ENCODE assay signal across 35 cellular contexts in genomic region chr13:36072536-36072935, GRCh38. TPM values are rescaled to one million over a fixed set of nuclear protein-coding genes. Genes with fewer than 3 reads are reported as not detected.
"Had no signal": no experiment of that assay in that cellular context is flagged by ENCODE, and none has a peak within 500 bp of the region (broad histone marks: within the 10 kb centered on the region; RNA-seq: fewer than 3 reads in every experiment).

No MANE protein-coding gene starts in this region.

- H3K36me3 ChIP-seq: ascending aorta, brain microvascular endothelial cell, cardiac muscle cell had no signal

- H3K4me3 Mint-ChIP-seq: activated B cell treated with CpG ODN at 0.5 μM for 24 hours; activated CD4-positive, alpha-beta memory T cell treated with anti-CD3 and anti-CD28 coated beads for 36 hours; activated CD4-positive, alpha-beta T cell treated with anti-CD3 and anti-CD28 coated beads, Interleukin-2, amount 10 ng/mL, durations not matched to agents 24 days and 14 days; activated CD8-positive, alpha-beta T cell treated with anti-CD3 and anti-CD28 coated beads for 36 hours; activated naive CD4-positive, alpha-beta T cell treated with anti-CD3 and anti-CD28 coated beads, Interleukin-2, amount 10 ng/mL, durations not matched to agents 7 days and 5 days; activated naive CD4-positive, alpha-beta T cell treated with anti-CD3 and anti-CD28 coated beads, Interleukin-2, amount 50 U/mL, for 24 hours; activated naive CD8-positive, alpha-beta T cell; activated naive CD8-positive, alpha-beta T cell treated with anti-CD3 and anti-CD28 coated beads, Interleukin-2, amount 10 ng/mL, durations not matched to agents 7 days and 5 days; activated naive CD8-positive, alpha-beta T cell treated with anti-CD3 and anti-CD28 coated beads, Interleukin-2, amount 50 U/mL, for 24 hours; activated T-cell treated with anti-CD3 and anti-CD28 coated beads, Interleukin-2, amount 50 U/mL, for 24 hours; central memory CD8-positive, alpha-beta T cell; T-helper 1 cell treated with Interleukin-12 subunit alpha and Interleukin-12 subunit beta and Interleukin-4 antibody, amounts not matched to agents 30 μg/mL and 1 μg/mL, for 36 hours; T-helper 2 cell treated with Interferon-gamma antibody and Interleukin-4, amounts not matched to agents 5 μg/mL and 100 μg/mL, for 36 hours had no signal

- H3K27me3 Mint-ChIP-seq: activated B cell treated with CpG ODN at 0.5 μM for 24 hours; activated CD4-positive, alpha-beta memory T cell treated with anti-CD3 and anti-CD28 coated beads for 36 hours; activated CD4-positive, alpha-beta T cell treated with anti-CD3 and anti-CD28 coated beads, Interleukin-2, amount 10 ng/mL, durations not matched to agents 24 days and 14 days; activated CD8-positive, alpha-beta T cell treated with anti-CD3 and anti-CD28 coated beads for 36 hours; activated naive CD4-positive, alpha-beta T cell treated with anti-CD3 and anti-CD28 coated beads, Interleukin-2, amount 10 ng/mL, durations not matched to agents 7 days and 5 days; activated naive CD4-positive, alpha-beta T cell treated with anti-CD3 and anti-CD28 coated beads, Interleukin-2, amount 50 U/mL, for 24 hours; activated naive CD8-positive, alpha-beta T cell; activated naive CD8-positive, alpha-beta T cell treated with anti-CD3 and anti-CD28 coated beads, Interleukin-2, amount 50 U/mL, for 24 hours; activated T-cell treated with anti-CD3 and anti-CD28 coated beads, Interleukin-2, amount 50 U/mL, for 24 hours; central memory CD8-positive, alpha-beta T cell had no signal

- DNase-seq: activated B cell treated with CpG ODN at 0.5 μM for 24 hours; activated CD4-positive, alpha-beta memory T cell treated with anti-CD3 and anti-CD28 coated beads for 36 hours; activated CD4-positive, alpha-beta T cell treated with anti-CD3 and anti-CD28 coated beads for 4 hours; activated CD4-positive, alpha-beta T cell treated with anti-CD3 and anti-CD28 coated beads, Interleukin-2, amount 10 ng/mL, durations not matched to agents 24 days and 14 days; activated CD4-positive, alpha-beta T cell treated with anti-CD3 and anti-CD28 coated beads, Interleukin-2, amount 50 U/mL, for 1 hour; activated CD4-positive, alpha-beta T cell treated with anti-CD3 and anti-CD28 coated beads, Interleukin-2, amount 50 U/mL, for 4 hours; activated CD4-positive, CD25-positive, alpha-beta regulatory T cell treated with anti-CD3 and anti-CD28 coated beads, Interleukin-2, amount 50 U/mL, for 72 hours; activated CD8-positive, alpha-beta memory T cell treated with anti-CD3 and anti-CD28 coated beads, Interleukin-2, amount 50 U/mL, for 48 hours; activated CD8-positive, alpha-beta T cell treated with anti-CD3 and anti-CD28 coated beads for 36 hours; activated effector memory CD4-positive, alpha-beta T cell treated with Interleukin-2 at 50 U/mL for 16 hours; activated gamma-delta T cell; activated naive CD4-positive, alpha-beta T cell treated with anti-CD3 and anti-CD28 coated beads, Interleukin-2, amount 10 ng/mL, durations not matched to agents 7 days and 5 days; activated naive CD4-positive, alpha-beta T cell treated with Interleukin-2 at 50 U/mL for 16 hours; activated naive CD8-positive, alpha-beta T cell treated with anti-CD3 and anti-CD28 coated beads, Interleukin-2, amount 10 ng/mL, durations not matched to agents 7 days and 5 days; activated naive CD8-positive, alpha-beta T cell treated with anti-CD3 and anti-CD28 coated beads, Interleukin-2, amount 50 U/mL, for 24 hours; activated T-cell treated with anti-CD3 and anti-CD28 coated beads, Interleukin-2, amount 50 U/mL, for 24 hours; activated T-cell treated with anti-CD3 and anti-CD28 coated beads, Interleukin-2, amount 50 U/mL, for 48 hours; amygdala; anterior cingulate cortex; brain microvascular endothelial cell; caudate nucleus; cerebellar nuclear complex; T-helper 1 cell; T-helper 2 cell; T-helper 9 cell had no signal

- ATAC-seq: activated CD8-positive, alpha-beta T cell treated with anti-CD3 and anti-CD28 coated beads for 36 hours; activated naive CD8-positive, alpha-beta T cell treated with anti-CD3 and anti-CD28 coated beads, Interleukin-2, amount 50 U/mL, for 24 hours had no signal

- H3K27ac ChIP-seq: ascending aorta, brain microvascular endothelial cell, cardiac muscle cell, VCaP had no signal

- H3K9me3 Mint-ChIP-seq: activated B cell treated with CpG ODN at 0.5 μM for 24 hours; activated CD4-positive, alpha-beta memory T cell treated with anti-CD3 and anti-CD28 coated beads for 36 hours; activated CD8-positive, alpha-beta T cell treated with anti-CD3 and anti-CD28 coated beads for 36 hours; activated naive CD4-positive, alpha-beta T cell treated with anti-CD3 and anti-CD28 coated beads, Interleukin-2, amount 50 U/mL, for 24 hours; activated naive CD8-positive, alpha-beta T cell treated with anti-CD3 and anti-CD28 coated beads, Interleukin-2, amount 10 ng/mL, durations not matched to agents 7 days and 5 days; activated naive CD8-positive, alpha-beta T cell treated with anti-CD3 and anti-CD28 coated beads, Interleukin-2, amount 50 U/mL, for 24 hours; activated T-helper 2 cell treated with anti-CD3 and anti-CD28 coated beads, Interferon-gamma antibody, Interleukin-2, Interleukin-4, amounts not matched to agents 10 μg/mL and 5 μg/mL and 100 μg/mL, durations not matched to agents 14 hours and 24 hours and 36 hours had no signal

- H3K36me3 Mint-ChIP-seq: activated CD4-positive, alpha-beta memory T cell treated with anti-CD3 and anti-CD28 coated beads for 36 hours; activated naive CD4-positive, alpha-beta T cell treated with anti-CD3 and anti-CD28 coated beads, Interleukin-2, amount 10 ng/mL, durations not matched to agents 7 days and 5 days; activated naive CD4-positive, alpha-beta T cell treated with anti-CD3 and anti-CD28 coated beads, Interleukin-2, amount 50 U/mL, for 24 hours; activated naive CD8-positive, alpha-beta T cell; activated naive CD8-positive, alpha-beta T cell treated with anti-CD3 and anti-CD28 coated beads, Interleukin-2, amount 10 ng/mL, durations not matched to agents 7 days and 5 days had no signal

- H3K4me1 Mint-ChIP-seq: activated B cell treated with CpG ODN at 0.5 μM for 24 hours; activated CD4-positive, alpha-beta T cell treated with anti-CD3 and anti-CD28 coated beads, Interleukin-2, amount 10 ng/mL, durations not matched to agents 24 days and 14 days; activated naive CD4-positive, alpha-beta T cell treated with anti-CD3 and anti-CD28 coated beads, Interleukin-2, amount 10 ng/mL, durations not matched to agents 7 days and 5 days; activated naive CD4-positive, alpha-beta T cell treated with anti-CD3 and anti-CD28 coated beads, Interleukin-2, amount 50 U/mL, for 24 hours; activated naive CD8-positive, alpha-beta T cell treated with anti-CD3 and anti-CD28 coated beads, Interleukin-2, amount 10 ng/mL, durations not matched to agents 7 days and 5 days; activated naive CD8-positive, alpha-beta T cell treated with anti-CD3 and anti-CD28 coated beads, Interleukin-2, amount 50 U/mL, for 24 hours; central memory CD8-positive, alpha-beta T cell had no signal

- H3K4me1 ChIP-seq: ascending aorta had no signal

- H3K27me3 ChIP-seq: ascending aorta, brain microvascular endothelial cell, cardiac muscle cell had no signal

- H3K9me3 ChIP-seq: ascending aorta had no signal

- H3K4me3 ChIP-seq: ascending aorta, cardiac muscle cell had no signal

- H3K27ac Mint-ChIP-seq: activated B cell treated with CpG ODN at 0.5 μM for 24 hours; activated CD4-positive, alpha-beta memory T cell treated with anti-CD3 and anti-CD28 coated beads for 36 hours; activated CD4-positive, alpha-beta T cell treated with anti-CD3 and anti-CD28 coated beads, Interleukin-2, amount 10 ng/mL, durations not matched to agents 24 days and 14 days; activated CD8-positive, alpha-beta T cell treated with anti-CD3 and anti-CD28 coated beads for 36 hours; activated naive CD4-positive, alpha-beta T cell treated with anti-CD3 and anti-CD28 coated beads, Interleukin-2, amount 10 ng/mL, durations not matched to agents 7 days and 5 days; activated naive CD4-positive, alpha-beta T cell treated with anti-CD3 and anti-CD28 coated beads, Interleukin-2, amount 50 U/mL, for 24 hours; activated naive CD8-positive, alpha-beta T cell; activated naive CD8-positive, alpha-beta T cell treated with anti-CD3 and anti-CD28 coated beads, Interleukin-2, amount 10 ng/mL, durations not matched to agents 7 days and 5 days; activated naive CD8-positive, alpha-beta T cell treated with anti-CD3 and anti-CD28 coated beads, Interleukin-2, amount 50 U/mL, for 24 hours; activated T-cell treated with anti-CD3 and anti-CD28 coated beads, Interleukin-2, amount 50 U/mL, for 24 hours; activated T-helper 2 cell treated with anti-CD3 and anti-CD28 coated beads, Interferon-gamma antibody, Interleukin-2, Interleukin-4, amounts not matched to agents 10 μg/mL and 5 μg/mL and 100 μg/mL, durations not matched to agents 14 hours and 24 hours and 36 hours; T-helper 1 cell treated with Interleukin-12 subunit alpha and Interleukin-12 subunit beta and Interleukin-4 antibody, amounts not matched to agents 30 μg/mL and 1 μg/mL, for 36 hours; T-helper 2 cell treated with Interferon-gamma antibody and Interleukin-4, amounts not matched to agents 5 μg/mL and 100 μg/mL, for 36 hours had no signal

RNA-seq across cellular contexts. Expression of gene DCLK1, which starts 58.6 kb away (rescaled TPM):
- total RNA-seq: activated B cell treated with CpG ODN at 0.5 μM for 24 hours; activated CD4-positive, alpha-beta memory T cell treated with anti-CD3 and anti-CD28 coated beads for 36 hours; activated CD4-positive, alpha-beta T cell treated with anti-CD3 and anti-CD28 coated beads, Interleukin-2, amount 10 ng/mL, durations not matched to agents 24 days and 14 days; activated CD8-positive, alpha-beta memory T cell treated with anti-CD3 and anti-CD28 coated beads for 36 hours; activated CD8-positive, alpha-beta T cell treated with anti-CD3 and anti-CD28 coated beads for 36 hours; activated naive CD8-positive, alpha-beta T cell treated with anti-CD3 and anti-CD28 coated beads, Interleukin-2, amount 10 ng/mL, durations not matched to agents 7 days and 5 days; activated T-helper 2 cell treated with anti-CD3 and anti-CD28 coated beads, Interferon-gamma antibody, Interleukin-2, Interleukin-4, amounts not matched to agents 10 μg/mL and 5 μg/mL and 100 μg/mL, durations not matched to agents 14 hours and 24 hours and 36 hours had no signal
- polyA plus RNA-seq: cardiac muscle cell had no signal
